8 cellular contexts compared by ENCODE assay signal in genomic region chr12:39619316-39619659, GRCh38. TPM values are rescaled to one million over a fixed set of nuclear protein-coding genes. Genes with fewer than 3 reads are reported as not detected.
DNase-seq lines count a peak whose midpoint lies in the region; ATAC-seq lines count a peak whose summit lies in the region.

No MANE protein-coding gene starts in this region.

- DNase-seq in Daoy (ENCODE audit: low read depth), result peak; percentile 10
- peak; percentile 22 for DNase-seq in activated effector memory CD4-positive, alpha-beta T cell treated with Interleukin-2 at 50 U/mL for 16 hours
- DNase-seq in NK-92 (lab: John Stamatoyannopoulos, UW; ENCODE audit: unreplicated experiment), result no peak
- DNase-seq in UCSD-AML1 (lab: John Stamatoyannopoulos, UW; ENCODE audit: unreplicated experiment), result no peak

- H3K27me3 ChIP-seq in HUES64 (ENCODE audit: insufficient read depth, low read length), result peaks cover 11% of the 10 kb centered on the region
- peaks cover 12% of the 10 kb centered on the region for H3K27me3 ChIP-seq in iPS-15b (ENCODE audit: control insufficient read depth, insufficient read depth, low read length)

- H3K9me3 ChIP-seq in HUES64 (ENCODE audit: insufficient read depth, low read depth, low read length) (no peaks in the 10 kb centered on the region), iPS-15b (ENCODE audit: control insufficient read depth, insufficient read depth, low read length) (no peaks in the 10 kb centered on the region)

- H3K4me3 ChIP-seq in HUES64 (ENCODE audit: low read length), result peak overlapping the region; percentile 66
- peak overlapping the region; percentile 55 for H3K4me3 ChIP-seq in iPS-15b (ENCODE audit: low read depth, low read length)

- H3K9ac ChIP-seq in HUES64 (ENCODE audit: low read depth, low read length) (no peak overlapping the region), iPS-15b (ENCODE audit: low read depth, low read length) (no peak overlapping the region)

- peak; percentile 17 for ATAC-seq in GM21526 (IDR thresholded peaks at IDR 0.05; ENCODE audit: low FRiP score, unreplicated experiment)

- WGBS in HUES64, result 38% methylated on average over 10 of the region's 10 CpGs

- peaks cover 5% of the 10 kb centered on the region; the same call in 1 of the 2 replicates for H3K4me1 ChIP-seq in HUES64 (ENCODE audit: insufficient read depth, low read length)
- peaks cover 5% of the 10 kb centered on the region for H3K4me1 ChIP-seq in iPS-15b (ENCODE audit: control insufficient read depth, insufficient read depth, low read length)

- no peaks in the 10 kb centered on the region for H3K36me3 ChIP-seq in HUES64 (ENCODE audit: insufficient read depth, low read length)
- H3K36me3 ChIP-seq in iPS-15b (ENCODE audit: control insufficient read depth, insufficient read depth, low read length), result no peaks in the 10 kb centered on the region

- H3K27ac ChIP-seq in HUES64 (ENCODE audit: low read depth, low read length) (no peak overlapping the region), temporal lobe (ENCODE audit: low read depth, low read length) (peak overlapping the region; percentile 67)

RNA-seq across cellular contexts. Expression of gene ABCD2, which starts 0.3 kb away (rescaled TPM):
- 0.11 TPM in 1 of 2 replicates, not detected in the other for total RNA-seq in Daoy (2014; rRNA removed; shearing (Covaris generic))
- polyA plus RNA-seq in HUES64 (2013, experiment 1 of 2), result 0.05 TPM
- polyA plus RNA-seq in HUES64 (2013, experiment 2 of 2), result not detected
- total RNA-seq in temporal lobe, result 13.3 TPM

Comparison
In these comparisons a context has a peak if more than half of its experiments do, and no peak if none do; other contexts are left out.
1. DNase-seq: peak in Daoy (single experiment) and activated effector memory CD4-positive, alpha-beta T cell treated with Interleukin-2 at 50 U/mL for 16 hours (single experiment); none in NK-92 (single experiment) and UCSD-AML1 (single experiment).
2. RNA of gene ABCD2, which starts 0.3 kb away (total RNA-seq): 13.3 TPM in temporal lobe (single experiment); 0.11 TPM in Daoy; every median in the first group is over 10 times any median in the second.